ENCODE assay signal across 7 cellular contexts in the genomic region with DNA sequence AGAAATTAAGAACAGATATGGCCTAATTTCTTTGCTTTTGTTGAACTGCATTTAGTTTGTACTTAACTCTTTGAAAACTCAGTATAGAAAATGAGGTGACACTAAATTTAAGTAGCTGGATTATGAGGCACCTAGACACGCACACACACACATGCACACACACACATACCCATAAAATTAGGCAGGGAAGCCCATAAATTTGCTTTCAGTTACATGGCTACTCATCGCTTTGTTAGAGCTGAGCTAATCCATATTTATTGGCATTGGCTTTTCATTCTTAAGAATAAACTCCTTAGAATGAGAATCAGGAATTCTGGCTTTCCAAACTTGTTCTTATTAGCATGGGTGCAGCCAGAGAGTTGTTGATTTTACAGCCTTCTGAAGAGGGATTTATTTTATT.
"Had no signal": no experiment of that assay in that cellular context is flagged by ENCODE, and none has a peak within 500 bp of the region (broad histone marks: within the 10 kb centered on the region; RNA-seq: fewer than 3 reads in every experiment).

No MANE protein-coding gene starts in this region.

- H3K4me3 ChIP-seq: GM23248, GM23338 had no signal

- DNase-seq: GM23248, GOT3, H7, H9, HCEC 1CT, HFFc6 had no signal
